Comparison of ENCODE assay signal across 23 cellular contexts in the genomic region with DNA sequence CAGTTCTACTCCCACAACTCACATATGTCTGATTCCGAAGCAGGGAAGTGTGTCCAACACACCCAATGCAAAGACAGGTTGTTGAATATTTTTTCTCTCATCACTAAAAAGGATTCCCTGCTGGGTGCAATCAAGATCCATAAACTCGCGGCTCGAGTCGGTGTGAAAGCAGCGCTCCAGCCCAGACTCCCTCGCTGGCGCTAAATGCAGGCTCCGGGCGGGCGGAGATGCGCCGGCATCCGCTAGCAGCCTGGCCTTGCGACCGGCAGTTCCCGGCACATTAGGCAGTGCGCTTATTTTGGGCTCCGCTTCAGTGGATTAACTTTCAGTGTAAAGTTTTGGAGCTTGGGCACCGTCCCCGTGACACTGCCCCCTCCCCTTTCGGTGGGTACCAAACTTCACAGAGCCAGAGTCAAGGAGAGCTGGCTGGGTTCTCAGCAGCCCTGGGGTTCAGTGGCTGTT.
DNase-seq lines count a peak whose midpoint lies in the region; ATAC-seq, FAIRE-seq and TF ChIP-seq lines count a peak whose summit lies in the region.
"Had no signal": no experiment of that assay in that cellular context is flagged by ENCODE, and none has a peak within 500 bp of the region (broad histone marks: within the 10 kb centered on the region; RNA-seq: fewer than 3 reads in every experiment).

No MANE protein-coding gene starts in this region.

- H3K4me1 ChIP-seq in astrocyte (ENCODE audit: insufficient read depth, low read length) (peaks cover 39% of the 10 kb centered on the region), mesendoderm (ENCODE audit: control insufficient read depth, low read depth, low read length) (no peaks in the 10 kb centered on the region), colonic mucosa (no peaks in the 10 kb centered on the region)

- no peak overlapping the region for H4K8ac ChIP-seq in mesendoderm (ENCODE audit: low read depth, low read length)

- H4K5ac ChIP-seq in mesendoderm (ENCODE audit: low read length) = no peak overlapping the region

- H3K36me3 Mint-ChIP-seq in astrocyte (ENCODE audit: low read depth, unreplicated experiment) = peaks cover 3% of the 10 kb centered on the region
- H3K36me3 Mint-ChIP-seq: activated naive CD4-positive, alpha-beta T cell treated with anti-CD3 and anti-CD28 coated beads, Interleukin-2, amount 50 U/mL, for 24 hours; neural progenitor cell had no signal

- intact Hi-C loops in colonic mucosa (cut with DNase I) = no loop called here

- no peak overlapping the region for H3K9ac ChIP-seq in astrocyte (ENCODE audit: low read length)
- H3K9ac ChIP-seq in mesendoderm (ENCODE audit: low read length) = no peak overlapping the region
- H3K9ac ChIP-seq in colonic mucosa (ENCODE audit: low read depth in 2 of 2, low read length in 2 of 2) = no peak overlapping the region
- H3K9ac ChIP-seq: BLaER1 treated with 17β-estradiol and CSF1 and Interleukin-3, amounts not matched to agents 10 nM and 100 nM; neural progenitor cell had no signal

- no peaks in the 10 kb centered on the region for H3K9me3 ChIP-seq in astrocyte (ENCODE audit: insufficient read depth, low read depth, low read length)
- H3K9me3 ChIP-seq in colonic mucosa = no peaks in the 10 kb centered on the region
- H3K9me3 ChIP-seq: BLaER1 treated with 17β-estradiol and CSF1 and Interleukin-3, amounts not matched to agents 10 nM and 100 nM; sigmoid colon had no signal

- no peak for FAIRE-seq in astrocyte (lab: Jason Lieb, UNC)
- FAIRE-seq: colon, HTR-8/SVneo had no signal

- H2AFZ ChIP-seq in astrocyte (ENCODE audit: low read depth, low read length) = no peak overlapping the region
- H2AFZ ChIP-seq: neural progenitor cell had no signal

- H2BK120ac ChIP-seq in mesendoderm (ENCODE audit: low read depth, low read length) = no peak overlapping the region

- no CpG with 5 or more reads among the region's 22 CpGs for whole genome bisulfite sequencing in mesendoderm (ENCODE audit: extremely low coverage, insufficient coverage, low lambda C conversion rate)

- H2AK5ac ChIP-seq in mesendoderm (ENCODE audit: low read length) = no peak overlapping the region

- no peaks in the 10 kb centered on the region for H3K36me3 ChIP-seq in astrocyte (ENCODE audit: insufficient read depth, low read length)
- H3K36me3 ChIP-seq in mesendoderm (ENCODE audit: control insufficient read depth, insufficient read depth, low read length) = no peaks in the 10 kb centered on the region
- no peaks in the 10 kb centered on the region for H3K36me3 ChIP-seq in colonic mucosa
- H3K36me3 ChIP-seq: BLaER1 treated with 17β-estradiol and CSF1 and Interleukin-3, amounts not matched to agents 10 nM and 100 nM; neural progenitor cell; sigmoid colon had no signal

- ATAC-seq in GM19035 (IDR thresholded peaks at IDR 0.05; ENCODE audit: unreplicated experiment) = no peak
- no peak for ATAC-seq in GM18870 (IDR thresholded peaks at IDR 0.05; ENCODE audit: unreplicated experiment)
- ATAC-seq: activated CD8-positive, alpha-beta T cell treated with anti-CD3 and anti-CD28 coated beads for 36 hours; Panc1 had no signal

- H3K56ac ChIP-seq in mesendoderm (ENCODE audit: low read length) = no peak overlapping the region

- H3K18ac ChIP-seq in mesendoderm (ENCODE audit: low read length) = no peak overlapping the region

- H2BK15ac ChIP-seq in mesendoderm (replicated peaks; ENCODE audit: low read depth) = no peak overlapping the region

- no peak overlapping the region for H3K27ac Mint-ChIP-seq in astrocyte (ENCODE audit: unreplicated experiment)
- H3K27ac Mint-ChIP-seq: activated CD8-positive, alpha-beta T cell treated with anti-CD3 and anti-CD28 coated beads for 36 hours; activated naive CD4-positive, alpha-beta T cell treated with anti-CD3 and anti-CD28 coated beads, Interleukin-2, amount 50 U/mL, for 24 hours; neural progenitor cell had no signal

- peaks cover 49% of the 10 kb centered on the region for H3K4me1 Mint-ChIP-seq in astrocyte (ENCODE audit: low read depth, unreplicated experiment)
- H3K4me1 Mint-ChIP-seq: activated naive CD4-positive, alpha-beta T cell treated with anti-CD3 and anti-CD28 coated beads, Interleukin-2, amount 50 U/mL, for 24 hours had no signal

- H3K27me3 Mint-ChIP-seq in astrocyte (ENCODE audit: low read depth, unreplicated experiment) = peaks cover 22% of the 10 kb centered on the region

- no peak overlapping the region for H3K4me3 ChIP-seq in astrocyte (ENCODE audit: insufficient read depth, low read depth, low read length)
- H3K4me3 ChIP-seq in mesendoderm (ENCODE audit: low read length) = no peak overlapping the region
- H3K4me3 ChIP-seq in colonic mucosa = no peak overlapping the region
- H3K4me3 ChIP-seq: BLaER1 treated with 17β-estradiol and CSF1 and Interleukin-3, amounts not matched to agents 10 nM and 100 nM; neural progenitor cell had no signal

- H3K4ac ChIP-seq in mesendoderm (ENCODE audit: low read depth, low read length) = no peak overlapping the region

- no peak overlapping the region for H3K27ac ChIP-seq in astrocyte (ENCODE audit: low read depth, low read length)
- no peak overlapping the region for H3K27ac ChIP-seq in mesendoderm (ENCODE audit: low read depth, low read length)
- H3K27ac ChIP-seq in colonic mucosa = no peak overlapping the region
- H3K27ac ChIP-seq: BLaER1 treated with 17β-estradiol and CSF1 and Interleukin-3, amounts not matched to agents 10 nM and 100 nM; neural progenitor cell; sigmoid colon had no signal

- no peak overlapping the region for H3K4me3 Mint-ChIP-seq in astrocyte (ENCODE audit: unreplicated experiment)
- H3K4me3 Mint-ChIP-seq: activated CD8-positive, alpha-beta T cell treated with anti-CD3 and anti-CD28 coated beads for 36 hours; activated naive CD4-positive, alpha-beta T cell treated with anti-CD3 and anti-CD28 coated beads, Interleukin-2, amount 50 U/mL, for 24 hours; neural progenitor cell had no signal

- H3K79me2 ChIP-seq in astrocyte (ENCODE audit: insufficient read depth, low read length) (no peaks in the 10 kb centered on the region), mesendoderm (ENCODE audit: control insufficient read depth, insufficient read depth, low read length) (no peaks in the 10 kb centered on the region)

- peak; percentile 16 for DNase-seq in stimulated activated CD4-positive, alpha-beta T cell treated with anti-CD3 and anti-CD28 coated beads, Interleukin-15, amount 100 ng/mL, for 24 hours
- DNase-seq in stimulated activated CD4-positive, alpha-beta T cell treated with anti-CD3 and anti-CD28 coated beads, Interleukin-12 subunit alpha, Interleukin-12 subunit beta, amount 100 ng/mL, for 4 hours = no peak
- DNase-seq in astrocyte (ENCODE audit: low read depth) = no peak
- peak; percentile 42 for DNase-seq in mesendoderm
- no peak for DNase-seq in DMS79 (lab: John Stamatoyannopoulos, UW)
- no peak for DNase-seq in colonic mucosa
- DNase-seq: activated CD4-positive, alpha-beta T cell treated with anti-CD3 and anti-CD28 coated beads for 1 hour; activated CD8-positive, alpha-beta T cell treated with anti-CD3 and anti-CD28 coated beads for 36 hours; NCI-H1105; NCI-H1930; NCI-H526 treated with DMSO at 0.1 percent for 48 hours; SHP77 treated with DMSO at 0.1 percent for 48 hours; sigmoid colon; stimulated activated CD4-positive, alpha-beta T cell treated with anti-CD3 and anti-CD28 coated beads, Interleukin-4, amount 100 ng/mL, for 24 hours; trophoblast cell had no signal

- TF ChIP-seq CTCF in astrocyte (IDR thresholded peaks at IDR 0.05; ENCODE audit: insufficient read depth, low read depth, low read length) = no peak
- TF ChIP-seq CTCF in colonic mucosa (IDR thresholded peaks at IDR 0.05) = no peak

- H3K4me2 ChIP-seq in astrocyte (ENCODE audit: low read length) (peak overlapping the region; percentile 34), mesendoderm (ENCODE audit: low read length) (no peak overlapping the region)
- H3K4me2 ChIP-seq: BLaER1 treated with 17β-estradiol and CSF1 and Interleukin-3, amounts not matched to agents 10 nM and 100 nM; neural progenitor cell had no signal

- peaks cover 14% of the 10 kb centered on the region for H3K27me3 ChIP-seq in astrocyte (ENCODE audit: insufficient read depth, low read length)
- H3K27me3 ChIP-seq in mesendoderm (ENCODE audit: insufficient read depth, low read length, poor library complexity) = no peaks in the 10 kb centered on the region
- peaks cover 14% of the 10 kb centered on the region for H3K27me3 ChIP-seq in colonic mucosa
- H3K27me3 ChIP-seq: BLaER1 treated with 17β-estradiol and CSF1 and Interleukin-3, amounts not matched to agents 10 nM and 100 nM; neural progenitor cell had no signal

- no peaks in the 10 kb centered on the region for H3K9me3 Mint-ChIP-seq in astrocyte (ENCODE audit: unreplicated experiment)
- H3K9me3 Mint-ChIP-seq: activated CD8-positive, alpha-beta T cell treated with anti-CD3 and anti-CD28 coated beads for 36 hours; activated naive CD4-positive, alpha-beta T cell treated with anti-CD3 and anti-CD28 coated beads, Interleukin-2, amount 50 U/mL, for 24 hours; neural progenitor cell had no signal

- peak overlapping the region; percentile 29 for H3K23ac ChIP-seq in mesendoderm (ENCODE audit: low read length)

- no peaks in the 10 kb centered on the region for H4K20me1 ChIP-seq in astrocyte (ENCODE audit: insufficient read depth, low read length)

- H2BK5ac ChIP-seq in mesendoderm (ENCODE audit: low read length) = no peak overlapping the region

- H3K79me1 ChIP-seq in mesendoderm (ENCODE audit: low read length) = no peaks in the 10 kb centered on the region

Comparison
In these comparisons a context has a peak if more than half of its experiments do, and no peak if none do; other contexts are left out.
1. DNase-seq: peak in stimulated activated CD4-positive, alpha-beta T cell treated with anti-CD3 and anti-CD28 coated beads, Interleukin-15, amount 100 ng/mL, for 24 hours (single experiment) and mesendoderm (single experiment); none in stimulated activated CD4-positive, alpha-beta T cell treated with anti-CD3 and anti-CD28 coated beads, Interleukin-12 subunit alpha, Interleukin-12 subunit beta, amount 100 ng/mL, for 4 hours (single experiment), astrocyte (single experiment), DMS79 (single experiment) and colonic mucosa (single experiment).